In the genomic region with DNA sequence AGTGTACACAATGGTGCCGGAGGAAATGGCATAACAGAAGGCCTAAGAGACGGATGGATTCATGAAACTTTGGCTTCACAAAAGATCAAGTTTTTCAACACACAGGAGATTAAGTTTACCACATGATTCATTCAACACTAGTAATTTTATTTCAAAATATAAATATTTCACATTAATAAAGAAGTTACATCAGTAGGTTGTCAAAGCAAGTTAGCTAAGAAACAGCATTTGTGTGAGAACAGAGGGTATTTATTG, we compare ENCODE assay signal across 13 cellular contexts. TPM values are rescaled to one million over a fixed set of nuclear protein-coding genes. Genes with fewer than 3 reads are reported as not detected.
DNase-seq lines count a peak whose midpoint lies in the region; ATAC-seq and TF ChIP-seq lines count a peak whose summit lies in the region.
"Had no signal": no experiment of that assay in that cellular context is flagged by ENCODE, and none has a peak within 500 bp of the region (broad histone marks: within the 10 kb centered on the region; RNA-seq: fewer than 3 reads in every experiment).

No MANE protein-coding gene starts in this region.

- H2BK12ac ChIP-seq in neuronal stem cell (ENCODE audit: low read length): no peak overlapping the region

- H3K9me3 ChIP-seq in neuronal stem cell (replicated peaks in 1 of 2; ENCODE audit: control insufficient read depth in 2 of 2, insufficient read depth in 1 of 2, low read depth in 1 of 2, low read length in 2 of 2) (peaks cover 0 to 4% of the 10 kb centered on the region in 2 donors), BE2C (no peaks in the 10 kb centered on the region)

- H3K79me1 ChIP-seq in neuronal stem cell (ENCODE audit: low read depth, low read length): peaks cover 4% of the 10 kb centered on the region

- H4K91ac ChIP-seq in neuronal stem cell (ENCODE audit: low read depth, low read length, poor library complexity): peak overlapping the region; percentile 86

- peak overlapping the region; percentile 84 to 90 for H3K27ac Mint-ChIP-seq in natural killer cell
- no peak overlapping the region for H3K27ac Mint-ChIP-seq in natural killer cell treated with Interleukin-12 subunit alpha and Interleukin-12 subunit beta and Interleukin-15 and Interleukin-18, amount 100 ng/mL, for 72 hours

- in situ Hi-C loops in brain microvascular endothelial cell (cut with HindIII; ENCODE audit: low pct_ligation_motif_present, low sequenced_read_pairs): no loop called here

- peaks cover 0 to 7% of the 10 kb centered on the region in 2 donors for H3K27me3 Mint-ChIP-seq in natural killer cell (ENCODE audit: low read depth in 2 of 2)
- H3K27me3 Mint-ChIP-seq in natural killer cell treated with Interleukin-12 subunit alpha and Interleukin-12 subunit beta and Interleukin-15 and Interleukin-18, amount 100 ng/mL, for 72 hours: peaks cover 3 to 10% of the 10 kb centered on the region in 2 donors

- peaks cover 24 to 29% of the 10 kb centered on the region in 2 donors for H3K4me1 Mint-ChIP-seq in natural killer cell
- peaks cover 22 to 24% of the 10 kb centered on the region in 2 donors for H3K4me1 Mint-ChIP-seq in natural killer cell treated with Interleukin-12 subunit alpha and Interleukin-12 subunit beta and Interleukin-15 and Interleukin-18, amount 100 ng/mL, for 72 hours (ENCODE audit: low read depth in 2 of 2)

- H3K9me3 Mint-ChIP-seq in natural killer cell: no peaks in the 10 kb centered on the region
- H3K9me3 Mint-ChIP-seq in natural killer cell treated with Interleukin-12 subunit alpha and Interleukin-12 subunit beta and Interleukin-15 and Interleukin-18, amount 100 ng/mL, for 72 hours: no peaks in the 10 kb centered on the region

- no peak overlapping the region for H2AK5ac ChIP-seq in neuronal stem cell (ENCODE audit: low read depth, low read length)

- H3K4me2 ChIP-seq in neuronal stem cell (ENCODE audit: insufficient read depth, low read length, poor library complexity, severe bottlenecking): no peak overlapping the region

- TF ChIP-seq CTCF in natural killer cell (IDR thresholded peaks at IDR 0.05) (no peak), coronary artery (IDR thresholded peaks at IDR 0.05) (no peak), BE2C (IDR thresholded peaks at IDR 0.05; ENCODE audit: low read depth, low read length) (no peak), GM10266 (IDR thresholded peaks at IDR 0.05; ENCODE audit: control insufficient read depth, insufficient read depth, low read depth, missing control alignments) (no peak), brain microvascular endothelial cell (IDR thresholded peaks at IDR 0.05; ENCODE audit: low read depth, low read length, missing control alignments) (no peak)

- no peak overlapping the region for H3K9ac ChIP-seq in neuronal stem cell (ENCODE audit: low read depth, low read length, poor library complexity)

- H2BK5ac ChIP-seq in neuronal stem cell (ENCODE audit: low read length): no peak overlapping the region

- H3K18ac ChIP-seq in neuronal stem cell (ENCODE audit: low read length): no peak overlapping the region

- intact Hi-C loops in natural killer cell (cut with micrococcal nuclease): no loop called here

- H2AFZ ChIP-seq in neuronal stem cell (ENCODE audit: low read length): no peak overlapping the region

- peak overlapping the region; percentile 59 for H3K4me3 Mint-ChIP-seq in natural killer cell
- no peak overlapping the region for H3K4me3 Mint-ChIP-seq in natural killer cell treated with Interleukin-12 subunit alpha and Interleukin-12 subunit beta and Interleukin-15 and Interleukin-18, amount 100 ng/mL, for 72 hours

- no peak overlapping the region for H3K14ac ChIP-seq in neuronal stem cell (ENCODE audit: low read length)

- no peak overlapping the region for H3K23ac ChIP-seq in neuronal stem cell (ENCODE audit: low read depth, low read length, poor library complexity)

- no peak overlapping the region for H2BK15ac ChIP-seq in neuronal stem cell (ENCODE audit: low read length)

- WGBS in neuronal stem cell (ENCODE audit: extremely low coverage in 2 of 2, insufficient read length in 2 of 2, insufficient replicate concordance in 1 of 2), 2 donors: no CpG with 5 or more reads among the region's 2 CpGs

- no peak overlapping the region for H4K8ac ChIP-seq in neuronal stem cell (ENCODE audit: low read depth, low read length)

- no peak for DNase-seq in natural killer cell
- no peak for DNase-seq in natural killer cell treated with Interleukin-12 subunit alpha and Interleukin-12 subunit beta and Interleukin-15 and Interleukin-18, amount 100 ng/mL, for 72 hours (ENCODE audit: low spot score)
- DNase-seq in coronary artery (ENCODE audit: low spot score): no peak
- no peak for DNase-seq in neuronal stem cell (ENCODE audit: low spot score)
- DNase-seq in BE2C: no peak
- no peak for DNase-seq in GM10266 (ENCODE audit: extremely low spot score)
- no peak for DNase-seq in brain microvascular endothelial cell
- DNase-seq in NK-92 treated with Interleukin-12 subunit alpha and Interleukin-12 subunit beta, amount 100 ng/mL, for 24 hours (lab: John Stamatoyannopoulos, UW): no peak
- DNase-seq: activated CD4-positive, alpha-beta T cell treated with anti-CD3 and anti-CD28 coated beads, Interleukin-2, amount 50 U/mL, for 48 hours; activated T-cell treated with anti-CD3 and anti-CD28 coated beads, Interleukin-2, amount 50 U/mL, for 48 hours; dorsolateral prefrontal cortex; posterior cingulate gyrus; SIG-M5 had no signal

- no peak for ATAC-seq in natural killer cell
- no peak for ATAC-seq in natural killer cell treated with Interleukin-12 subunit alpha and Interleukin-12 subunit beta and Interleukin-15 and Interleukin-18, amount 100 ng/mL, for 72 hours

- H3K36me3 ChIP-seq in neuronal stem cell (replicated peaks in 1 of 2; ENCODE audit: control insufficient read depth in 2 of 2, insufficient read depth in 2 of 2, low read length in 2 of 2) (peaks cover 2 to 30% of the 10 kb centered on the region in 2 donors), BE2C (peaks cover 14% of the 10 kb centered on the region), brain microvascular endothelial cell (replicated peaks) (no peaks in the 10 kb centered on the region)

- H3K27me3 ChIP-seq in neuronal stem cell (ENCODE audit: control insufficient read depth in 3 of 3, insufficient read depth in 3 of 3, low read depth in 1 of 3, low read length in 3 of 3) (no peaks in the 10 kb centered on the region), BE2C (no peaks in the 10 kb centered on the region), brain microvascular endothelial cell (replicated peaks) (no peaks in the 10 kb centered on the region)
- H3K27me3 ChIP-seq: dorsolateral prefrontal cortex had no signal

- H3K4me1 ChIP-seq in neuronal stem cell (ENCODE audit: control insufficient read depth in 2 of 2, insufficient read depth in 1 of 2, low read depth in 1 of 2, low read length in 2 of 2) (peaks cover 9 to 22% of the 10 kb centered on the region in 2 donors), BE2C (peaks cover 3% of the 10 kb centered on the region)

- H3K4ac ChIP-seq in neuronal stem cell (ENCODE audit: low read length): no peak overlapping the region

- H3K27ac ChIP-seq in coronary artery (peak overlapping the region; percentile 88 to 97), neuronal stem cell (replicated peaks; ENCODE audit: low read length) (no peak overlapping the region), brain microvascular endothelial cell (no peak overlapping the region)

- peaks cover 9% of the 10 kb centered on the region for H3K36me3 Mint-ChIP-seq in natural killer cell
- H3K36me3 Mint-ChIP-seq in natural killer cell treated with Interleukin-12 subunit alpha and Interleukin-12 subunit beta and Interleukin-15 and Interleukin-18, amount 100 ng/mL, for 72 hours: peaks cover 6% of the 10 kb centered on the region

- no peak overlapping the region for H2BK120ac ChIP-seq in neuronal stem cell (ENCODE audit: low read depth, low read length)

- no peak overlapping the region for H3K4me3 ChIP-seq in coronary artery
- H3K4me3 ChIP-seq in neuronal stem cell (ENCODE audit: low read length in 2 of 2): no peak overlapping the region
- H3K4me3 ChIP-seq in BE2C (ENCODE audit: low read depth, low read length): no peak overlapping the region
- H3K4me3 ChIP-seq in brain microvascular endothelial cell (ENCODE audit: low read depth, low read length): no peak overlapping the region

RNA-seq across cellular contexts. Expression of a gene that starts 1.7 kb away (rescaled TPM):
- total RNA-seq in natural killer cell: 1 to 10 TPM; 2.6 to 7.6 (median 2.7) TPM
- 10 to 100 TPM; 14.6 to 17.3 TPM for total RNA-seq in natural killer cell treated with Interleukin-12 subunit alpha and Interleukin-12 subunit beta and Interleukin-15 and Interleukin-18, amount 100 ng/mL, for 72 hours
- 64.7 TPM for polyA plus RNA-seq in neuronal stem cell (2013, experiment 1 of 2)
- 66.2 TPM for polyA plus RNA-seq in neuronal stem cell (2013, experiment 2 of 2)
- 9.8 TPM for polyA plus RNA-seq in BE2C (2012; ENCODE audit: insufficient read depth, insufficient read length, low read depth)

Comparison
In these comparisons a context has a peak if more than half of its experiments do, and no peak if none do; other contexts are left out.
1. H3K27ac Mint-ChIP-seq: peak in natural killer cell (2 of 2); none in natural killer cell treated with Interleukin-12 subunit alpha and Interleukin-12 subunit beta and Interleukin-15 and Interleukin-18, amount 100 ng/mL, for 72 hours (0 of 2).
2. H3K27ac ChIP-seq: peak in coronary artery (2 of 2); none in neuronal stem cell (single experiment) and brain microvascular endothelial cell (single experiment).